In the genomic region with DNA sequence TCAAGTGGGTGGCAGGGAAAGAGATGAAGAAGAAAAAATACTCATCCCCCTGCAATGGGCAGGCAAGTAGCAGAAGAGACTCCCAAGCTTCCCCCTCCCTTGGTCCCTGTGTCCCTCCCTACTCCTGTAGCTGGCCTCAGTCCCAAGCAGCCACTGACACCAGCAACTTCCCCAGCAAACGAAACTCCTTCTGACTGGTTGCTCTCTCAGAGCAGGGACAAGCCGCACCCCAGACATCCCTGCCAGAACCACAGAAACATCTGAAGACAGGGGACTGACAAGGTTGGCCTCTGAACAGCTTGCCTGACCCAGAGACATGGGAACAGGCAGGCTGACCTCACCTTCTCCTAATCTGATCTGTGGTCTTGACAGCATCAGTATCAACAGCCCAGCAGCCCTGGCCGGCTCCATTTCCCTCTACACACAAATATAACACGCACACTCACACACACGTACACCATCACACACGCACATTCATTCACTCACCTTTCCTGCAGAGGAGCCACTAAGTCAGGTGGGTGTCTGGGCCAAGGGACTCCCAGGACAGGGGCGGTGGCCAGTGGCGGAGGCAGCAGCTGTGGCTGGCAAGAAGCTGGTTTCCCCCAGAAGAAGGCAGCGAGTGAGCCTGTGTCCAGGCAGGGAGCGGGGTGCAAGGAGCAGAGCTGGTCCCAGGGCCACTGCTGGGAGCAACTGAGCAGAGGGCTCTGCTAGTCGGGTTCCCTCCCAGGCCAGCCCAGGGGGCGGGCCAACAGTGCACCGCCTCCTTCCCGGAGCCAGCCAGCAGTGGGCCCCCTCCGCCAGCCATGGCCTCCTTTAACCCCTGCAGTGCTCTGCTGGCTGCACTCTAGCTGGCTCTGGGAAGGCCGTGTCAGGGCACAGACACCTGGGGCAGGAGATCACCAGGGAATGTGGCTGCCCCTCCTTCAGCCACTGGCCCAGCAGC, we compare ENCODE assay signal across 8 cellular contexts. TPM values are rescaled to one million over a fixed set of nuclear protein-coding genes. Genes with fewer than 3 reads are reported as not detected.
A peak's percentile ranks its signal among the peaks of the same experiment; 100 is the strongest.
DNase-seq lines count a peak whose midpoint lies in the region; ATAC-seq and TF ChIP-seq lines count a peak whose summit lies in the region.

No MANE protein-coding gene starts in this region.

- in situ Hi-C loops in GM23248 (cut with MboI) = no loop called here

- H3K9ac ChIP-seq in GM23248 = peak overlapping the region; percentile 76

- H2AFZ ChIP-seq in GM23248 = no peak overlapping the region

- intact Hi-C loops in upper lobe of right lung (cut with DNase I) = no loop called here

- H3K27ac ChIP-seq in GM23248 (peak overlapping the region; percentile 62), upper lobe of right lung (peak overlapping the region; percentile 91)

- H3K4me1 ChIP-seq in GM23248 (ENCODE audit: insufficient read depth) = peaks cover 38% of the 10 kb centered on the region
- H3K4me1 ChIP-seq in upper lobe of right lung = peaks cover 13% of the 10 kb centered on the region

- H3K27me3 ChIP-seq in GM23248 (replicated peaks; ENCODE audit: insufficient read depth) (no peaks in the 10 kb centered on the region), upper lobe of right lung (no peaks in the 10 kb centered on the region)

- H3K36me3 ChIP-seq in GM23248 (ENCODE audit: low read depth) (no peaks in the 10 kb centered on the region), upper lobe of right lung (no peaks in the 10 kb centered on the region)

- H4K20me1 ChIP-seq in GM23248 (ENCODE audit: insufficient read depth) = no peaks in the 10 kb centered on the region

- peaks cover 100% of the 10 kb centered on the region for H3K79me2 ChIP-seq in GM23248 (ENCODE audit: insufficient read depth)

- H3F3A ChIP-seq in GM23248 (ENCODE audit: insufficient read depth) = peaks cover 23% of the 10 kb centered on the region

- no peaks in the 10 kb centered on the region for H3K9me3 ChIP-seq in GM23248 (ENCODE audit: low read depth)
- H3K9me3 ChIP-seq in upper lobe of right lung = no peaks in the 10 kb centered on the region

- peak overlapping the region; percentile 79 for H3K4me3 ChIP-seq in GM23248
- peak overlapping the region; percentile 99 for H3K4me3 ChIP-seq in epithelial cell of proximal tubule (ENCODE audit: low read depth, low read length)
- H3K4me3 ChIP-seq in upper lobe of right lung = peak overlapping the region; percentile 86

- 8 to 9% methylated on average over 15 of the region's 16 CpGs for WGBS in GM23248 (ENCODE audit: low coverage in 1 of 2, low lambda C conversion rate in 2 of 2, missing lambda C conversion rate in 2 of 2), 2 experiments

- peak; percentile 75 for DNase-seq in 8988T
- DNase-seq in GM23248 = peak; percentile 85
- DNase-seq in RPMI7951 (ENCODE audit: low read depth) = peak; percentile 10
- DNase-seq in epithelial cell of proximal tubule (ENCODE audit: low read depth) = no peak
- peak; percentile 50 for DNase-seq in middle frontal gyrus (ENCODE audit: extremely low spot score, low spot score)
- peak; percentile 93 for DNase-seq in upper lobe of right lung
- no peak for DNase-seq in stimulated activated naive CD4-positive, alpha-beta T cell (lab: John Stamatoyannopoulos, UW)

- TF ChIP-seq CTCF in epithelial cell of proximal tubule (conservative IDR thresholded peaks at IDR 0.05; ENCODE audit: low read depth, low read length) = peak; percentile 47
- peak; percentile 38 for TF ChIP-seq CTCF in upper lobe of right lung (IDR thresholded peaks at IDR 0.05)

- ATAC-seq in upper lobe of right lung (peak; percentile 86), GM19023 (IDR thresholded peaks at IDR 0.05; ENCODE audit: unreplicated experiment) (no peak)

- H3K4me2 ChIP-seq in GM23248 (ENCODE audit: unreplicated experiment) = peak overlapping the region; percentile 86

- H3K9me2 ChIP-seq in GM23248 (ENCODE audit: insufficient read depth) = no peaks in the 10 kb centered on the region

RNA-seq across cellular contexts. Expression of a gene that starts 59.1 kb away (rescaled TPM):
- total RNA-seq in GM23248 (2014; rRNA removed; shearing (Covaris generic)) = 99.3 and 104 TPM in 2 replicates
- 78.6 and 81.6 TPM in 2 replicates for polyA plus RNA-seq in GM23248 (2016; fragmentation: Nextera tagmentation; extraction: Ambion mirVana)
- total RNA-seq in RPMI7951 (2014; rRNA removed; shearing (Covaris generic)) = 2.5 and 3.6 TPM in 2 replicates
- total RNA-seq in epithelial cell of proximal tubule = 4.3 and 25.1 TPM in 2 replicates
- total RNA-seq in upper lobe of right lung = 669 TPM

Comparison
In these comparisons a context has a peak if more than half of its experiments do, and no peak if none do; other contexts are left out.
1. DNase-seq: peak in 8988T (single experiment), GM23248 (single experiment), RPMI7951 (single experiment), middle frontal gyrus (single experiment) and upper lobe of right lung (single experiment); none in epithelial cell of proximal tubule (single experiment) and stimulated activated naive CD4-positive, alpha-beta T cell (0 of 6).
2. Peak in every context shown above with its lines, with median percentiles within 50 percentile points of each other: H3K4me3 ChIP-seq.